Comparison of ENCODE assay signal across 8 cellular contexts in genomic region chr6:72620866-72621242, GRCh38. TPM values are rescaled to one million over a fixed set of nuclear protein-coding genes. Genes with fewer than 3 reads are reported as not detected.
DNase-seq lines count a peak whose midpoint lies in the region; ATAC-seq and TF ChIP-seq lines count a peak whose summit lies in the region.

No MANE protein-coding gene starts in this region.

- peaks cover 13 to 54% (median 39%) of the 10 kb centered on the region in 3 donors for H3K27me3 ChIP-seq in sigmoid colon

- no peaks in the 10 kb centered on the region for H3K27me3 Mint-ChIP-seq in activated B cell treated with CpG ODN at 0.5 μM for 24 hours

- H3K27ac Mint-ChIP-seq in activated B cell treated with CpG ODN at 0.5 μM for 24 hours = peak overlapping the region; percentile 87

- DNase-seq in DMS53 (lab: John Stamatoyannopoulos, UW) (peak; percentile 63), activated B cell treated with CpG ODN at 0.5 μM for 24 hours (peak; percentile 16), fibroblast of mammary gland (ENCODE audit: low read depth) (no peak), sigmoid colon (no peak), KG1 (lab: John Stamatoyannopoulos, UW) (no peak), NCI-H226 (no peak), COLO829 (ENCODE audit: low spot score) (no peak)

- WGBS in sigmoid colon, 2 donors = 13 to 23% methylated on average over 17 of the region's 17 CpGs

- no peak for TF ChIP-seq POLR2A in sigmoid colon (IDR thresholded peaks at IDR 0.05)

- peak overlapping the region; percentile 96 for H3K4me3 Mint-ChIP-seq in activated B cell treated with CpG ODN at 0.5 μM for 24 hours

- intact Hi-C loops in activated B cell treated with CpG ODN at 0.5 μM for 24 hours (cut with micrococcal nuclease) (loop anchor here (1.0 to 10.0 kb wide), 10 partner anchors 201 to 1332 kb away; partner anchors contain the start of genes CGAS, DDX43, OGFRL1 and SLC17A5), sigmoid colon (cut with DNase I) (loop anchor here (5.0 kb wide), 1 partner anchor 506 kb away; no protein-coding TSS in a partner anchor)

- no peak for ATAC-seq in activated B cell treated with CpG ODN at 0.5 μM for 24 hours (ENCODE audit: low read depth)
- no peak for ATAC-seq in GM21390 (IDR thresholded peaks at IDR 0.05; ENCODE audit: unreplicated experiment)

- H3K9me3 Mint-ChIP-seq in activated B cell treated with CpG ODN at 0.5 μM for 24 hours = no peaks in the 10 kb centered on the region

- POLR2A ChIA-PET in activated B cell treated with CpG ODN at 0.5 μM for 24 hours (lab: Charles Lee) = interaction anchor here (0.6 to 4.7 kb wide), 8 partner anchors 16 to 900 kb away, joined by 3 to 39 read pairs (median 6); partner anchors contain the start of genes EEF1A1 and MTO1

- H3K4me1 ChIP-seq in sigmoid colon = peaks cover 0 to 39% (median 36%) of the 10 kb centered on the region in 4 donors

- peak overlapping the region; percentile 50 for H3K4me3 ChIP-seq in fibroblast of mammary gland (ENCODE audit: control insufficient read depth, low read depth, low read length)
- peak overlapping the region; percentile 11 to 54 (median 50) for H3K4me3 ChIP-seq in sigmoid colon

- peaks cover 8% of the 10 kb centered on the region for H3K36me3 Mint-ChIP-seq in activated B cell treated with CpG ODN at 0.5 μM for 24 hours (ENCODE audit: low read depth)

- peaks cover 48% of the 10 kb centered on the region for H3K4me1 Mint-ChIP-seq in activated B cell treated with CpG ODN at 0.5 μM for 24 hours

- H3K9me3 ChIP-seq in sigmoid colon = no peaks in the 10 kb centered on the region

- TF ChIP-seq CTCF in activated B cell treated with CpG ODN at 0.5 μM for 24 hours (IDR thresholded peaks at IDR 0.05) = no peak
- TF ChIP-seq CTCF in fibroblast of mammary gland (conservative IDR thresholded peaks at IDR 0.05; ENCODE audit: control insufficient read depth, insufficient read depth, low read depth, low read length) = no peak
- TF ChIP-seq CTCF in sigmoid colon (IDR thresholded peaks at IDR 0.05) = no peak

- H3K36me3 ChIP-seq in sigmoid colon = no peaks in the 10 kb centered on the region

- TF ChIP-seq EP300 in sigmoid colon (IDR thresholded peaks at IDR 0.05) = no peak

- CTCF ChIA-PET in activated B cell treated with CpG ODN at 0.5 μM for 24 hours (lab: Charles Lee) = interaction anchor here (1.0 to 10.3 kb wide), 8 partner anchors 10 to 707 kb away, joined by 3 to 423 read pairs (median 4); no protein-coding TSS in a partner anchor

- H3K27ac ChIP-seq in sigmoid colon = no peak overlapping the region

RNA-seq across cellular contexts. Expression of gene KCNQ5, which starts 1.0 kb away (rescaled TPM):
- 10.1 and 12.0 TPM in 2 replicates for total RNA-seq in activated B cell treated with CpG ODN at 0.5 μM for 24 hours
- total RNA-seq in sigmoid colon = 1 to 10 TPM in 3 of 4 donors, under 1 TPM in 1; 0.49 to 2.1 (median 1.4) TPM
- polyA plus RNA-seq in sigmoid colon = 1 to 10 TPM in 1 of 3 donors, not detected in 2; 1.1 TPM

Comparison
In these comparisons a context has a peak if more than half of its experiments do, and no peak if none do; other contexts are left out.
1. DNase-seq: peak in DMS53 (single experiment) and activated B cell treated with CpG ODN at 0.5 μM for 24 hours (single experiment); none in fibroblast of mammary gland (single experiment), sigmoid colon (single experiment), KG1 (single experiment), NCI-H226 (single experiment) and COLO829 (single experiment).